In the genomic region with DNA sequence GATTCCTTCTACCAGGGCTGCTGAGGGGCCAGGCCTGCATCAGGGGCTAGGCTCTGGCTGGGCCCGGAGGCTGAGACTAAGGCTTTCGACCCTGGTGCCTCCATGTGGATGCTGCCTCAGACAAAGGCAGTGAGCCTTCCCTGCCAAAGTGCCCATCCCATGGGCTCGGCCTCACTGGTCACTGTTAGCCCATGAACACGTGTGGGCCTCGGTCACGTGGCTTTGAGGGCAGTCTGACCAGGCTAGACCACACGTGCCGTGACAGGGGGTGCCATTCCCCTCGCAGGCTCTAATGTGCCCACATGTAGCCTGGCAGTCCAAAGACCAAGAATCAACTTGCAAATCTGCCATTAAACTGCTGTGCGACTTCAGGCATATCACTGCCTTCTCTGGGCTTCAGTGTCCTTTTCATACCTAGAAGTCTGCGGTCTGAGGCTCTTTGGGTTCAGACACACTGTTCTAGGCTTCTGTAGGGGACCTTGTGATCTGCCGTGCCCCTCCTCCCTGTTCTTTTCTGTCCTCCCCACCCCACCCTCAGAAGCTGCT, we compare ENCODE assay signal across 1 cellular context.
TF ChIP-seq lines count a peak whose summit lies in the region.

No MANE protein-coding gene starts in this region.

TF ChIP-seq in H1, 55 proteins besides CTCF, POLR2A, EP300 and RAD21 (continued from another document):
- TF ChIP-seq CHD2 (IDR thresholded peaks at IDR 0.05; ENCODE audit: low read length) = no peak
- TF ChIP-seq RNF2 (IDR thresholded peaks at IDR 0.05; ENCODE audit: borderline replicate concordance, low read depth, low read length, missing control alignments, poor library complexity, severe bottlenecking) = no peak
